20 cellular contexts compared by ENCODE assay signal in genomic region chr3:170735821-170736220, GRCh38.
"Had no signal": no experiment of that assay in that cellular context is flagged by ENCODE, and none has a peak within 500 bp of the region (broad histone marks: within the 10 kb centered on the region; RNA-seq: fewer than 3 reads in every experiment).

No MANE protein-coding gene starts in this region.

- ATAC-seq: activated CD8-positive, alpha-beta T cell treated with anti-CD3 and anti-CD28 coated beads, Interleukin-2, amount 10 ng/mL, durations not matched to agents 7 days and 5 days; right cardiac atrium had no signal

- H3K9ac ChIP-seq: parathyroid adenoma had no signal

- DNase-seq: activated CD4-positive, alpha-beta T cell treated with anti-CD3 and anti-CD28 coated beads for 1 hour; activated CD4-positive, alpha-beta T cell treated with anti-CD3 and anti-CD28 coated beads, Interleukin-2, amount 50 U/mL, for 1 hour; activated CD8-positive, alpha-beta T cell treated with anti-CD3 and anti-CD28 coated beads, Interleukin-2, amount 10 ng/mL, durations not matched to agents 7 days and 5 days; activated naive CD4-positive, alpha-beta T cell; activated T-cell treated with anti-CD3 and anti-CD28 coated beads, Interleukin-2, amount 50 U/mL, for 24 hours; amniotic stem cell; colonic mucosa; foreskin fibroblast; heart right ventricle; midbrain; right cardiac atrium; stimulated activated CD4-positive, alpha-beta T cell treated with anti-CD3 and anti-CD28 coated beads, Interleukin-1b, Interleukin-23, amount 100 ng/mL, for 48 hours; T-helper 9 cell; trophoblast cell; uterus had no signal

- H3K27ac ChIP-seq: breast epithelium, colonic mucosa, esophagus muscularis mucosa, neutrophil, parathyroid adenoma, skin epidermis, uterus had no signal

- H3K4me1 ChIP-seq: breast epithelium, parathyroid adenoma, uterus had no signal

- H2AFZ ChIP-seq: parathyroid adenoma had no signal

- H3K9me3 ChIP-seq: breast epithelium, colonic mucosa, esophagus muscularis mucosa, heart right ventricle, neutrophil, uterus had no signal

- H3K4me3 ChIP-seq: breast epithelium, colonic mucosa, esophagus muscularis mucosa, heart right ventricle, skin epidermis, uterus had no signal

- H3K27me3 ChIP-seq: breast epithelium, colonic mucosa, esophagus muscularis mucosa, uterus had no signal

- H3K36me3 ChIP-seq: breast epithelium, colonic mucosa, esophagus muscularis mucosa, heart right ventricle, neutrophil, uterus had no signal
